ENCODE assay signal across 17 cellular contexts in genomic region chr4:176478076-176478475, GRCh38.
DNase-seq lines count a peak whose midpoint lies in the region; TF ChIP-seq lines count a peak whose summit lies in the region.
"Had no signal": no experiment of that assay in that cellular context is flagged by ENCODE, and none has a peak within 500 bp of the region (broad histone marks: within the 10 kb centered on the region; RNA-seq: fewer than 3 reads in every experiment).

No MANE protein-coding gene starts in this region.

- peaks cover 7% of the 10 kb centered on the region for H3K4me1 ChIP-seq in osteoblast (ENCODE audit: insufficient read depth, low read length)
- H3K4me1 ChIP-seq: BE2C, Peyer's patch had no signal

- peak; percentile 18 for DNase-seq in AG20443 (ENCODE audit: low spot score)
- peak; percentile 11 for DNase-seq in RPMI7951 (ENCODE audit: low read depth)
- DNase-seq in fibroblast of gingiva (ENCODE audit: low read depth): peak; percentile 21
- no peak for DNase-seq in osteoblast (ENCODE audit: insufficient read length, low spot score, missing footprints)
- no peak for DNase-seq in activated naive CD4-positive, alpha-beta T cell (lab: John Stamatoyannopoulos, UW)
- DNase-seq in NCI-H446 (lab: John Stamatoyannopoulos, UW): no peak
- no peak for DNase-seq in NCI-H1694 (lab: John Stamatoyannopoulos, UW)
- DNase-seq: BE2C; CD4-positive, alpha-beta memory T cell; DMS79 treated with DMSO at 0.1 percent for 48 hours; Karpas-422; NCI-H1105 treated with DMSO at 0.1 percent for 48 hours; NCI-H2171; NCI-H510A; NCI-H82; Peyer's patch; SHP77 treated with DMSO at 0.1 percent for 48 hours had no signal

- no peak for TF ChIP-seq CTCF in osteoblast (IDR thresholded peaks at IDR 0.05; ENCODE audit: extremely low read depth, low read depth, low read length)

- no peaks in the 10 kb centered on the region for H3K27me3 ChIP-seq in osteoblast (ENCODE audit: insufficient read depth, low read length)
- H3K27me3 ChIP-seq: BE2C, Peyer's patch had no signal

- no peak overlapping the region for H3K27ac ChIP-seq in osteoblast (ENCODE audit: low read depth, low read length)
- H3K27ac ChIP-seq: Peyer's patch had no signal

- H4K20me1 ChIP-seq in osteoblast (ENCODE audit: insufficient read depth, low read length): no peaks in the 10 kb centered on the region

- no peaks in the 10 kb centered on the region for H3K79me2 ChIP-seq in osteoblast (ENCODE audit: insufficient read depth, low read length)

- peak overlapping the region; percentile 76 for H2AFZ ChIP-seq in osteoblast (ENCODE audit: low read length)

- H3K4me2 ChIP-seq in osteoblast (ENCODE audit: insufficient read depth, low read length): peak overlapping the region; percentile 31

- no peak overlapping the region for H3K4me3 ChIP-seq in osteoblast (ENCODE audit: insufficient read depth, low read length)
- H3K4me3 ChIP-seq: Peyer's patch had no signal

- H3K9me3 ChIP-seq in osteoblast (ENCODE audit: low read depth, low read length): no peaks in the 10 kb centered on the region
- H3K9me3 ChIP-seq: BE2C had no signal

- H3K36me3 ChIP-seq in osteoblast (ENCODE audit: insufficient read depth, low read length): no peaks in the 10 kb centered on the region
- H3K36me3 ChIP-seq: BE2C, Peyer's patch had no signal

Comparison
In these comparisons a context has a peak if more than half of its experiments do, and no peak if none do; other contexts are left out.
1. DNase-seq: peak in AG20443 (single experiment), RPMI7951 (single experiment) and fibroblast of gingiva (single experiment); none in osteoblast (single experiment), activated naive CD4-positive, alpha-beta T cell (0 of 4), NCI-H446 (0 of 2) and NCI-H1694 (single experiment).